Comparison of ENCODE assay signal across 18 cellular contexts in the genomic region with DNA sequence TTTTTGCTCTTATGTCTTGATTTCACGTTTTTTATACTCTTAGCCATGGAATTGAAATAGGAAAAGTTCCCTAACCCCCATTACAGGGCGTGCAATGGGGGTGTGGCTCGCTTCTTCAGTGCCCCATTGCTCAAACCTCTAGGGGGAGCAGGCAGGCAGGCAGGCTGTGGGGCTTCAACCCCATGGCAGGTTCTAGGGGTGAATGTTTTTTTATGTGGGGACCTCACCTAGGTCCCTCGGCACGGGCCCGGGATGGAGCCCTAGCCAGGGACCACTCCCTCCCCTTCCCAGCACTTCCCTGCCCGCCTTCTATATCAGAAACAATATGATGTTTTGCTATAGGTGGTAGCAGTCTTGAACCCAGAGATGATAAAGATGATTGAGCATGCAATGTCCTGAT.
DNase-seq lines count a peak whose midpoint lies in the region; ATAC-seq and TF ChIP-seq lines count a peak whose summit lies in the region.
"Had no signal": no experiment of that assay in that cellular context is flagged by ENCODE, and none has a peak within 500 bp of the region (broad histone marks: within the 10 kb centered on the region; RNA-seq: fewer than 3 reads in every experiment).

No MANE protein-coding gene starts in this region.

- no peak overlapping the region for H3K4me3 ChIP-seq in GM06990 (replicated peaks; ENCODE audit: low read depth, low read length)
- H3K4me3 ChIP-seq in Loucy (ENCODE audit: low read length, poor library complexity, severe bottlenecking): no peak overlapping the region
- H3K4me3 ChIP-seq: GM23248 had no signal

- H3K4me1 Mint-ChIP-seq in WTC11: no peaks in the 10 kb centered on the region
- H3K4me1 Mint-ChIP-seq: IgD-negative memory B cell had no signal

- H3K27me3 Mint-ChIP-seq in WTC11 (ENCODE audit: low read depth): no peaks in the 10 kb centered on the region
- H3K27me3 Mint-ChIP-seq: CD4-positive, alpha-beta T cell; IgD-negative memory B cell had no signal

- no peaks in the 10 kb centered on the region for H3K36me3 Mint-ChIP-seq in WTC11
- H3K36me3 Mint-ChIP-seq: IgD-negative memory B cell had no signal

- CTCF ChIA-PET in WTC11 (lab: Charles Lee): no interaction called here

- peaks cover 6% of the 10 kb centered on the region; the same call in 1 of the 2 replicates for H3K9me3 Mint-ChIP-seq in WTC11
- H3K9me3 Mint-ChIP-seq: CD4-positive, alpha-beta T cell had no signal

- H3K4me3 Mint-ChIP-seq in WTC11: no peak overlapping the region
- H3K4me3 Mint-ChIP-seq: CD4-positive, alpha-beta T cell; IgD-negative memory B cell had no signal

- ATAC-seq in WTC11 (peak; percentile 58; the same call in 1 of the 2 replicates), GM21786 (IDR thresholded peaks at IDR 0.05; ENCODE audit: unreplicated experiment) (no peak)
- ATAC-seq: HepG2 had no signal

- no peak overlapping the region for H3K9ac ChIP-seq in Loucy (ENCODE audit: low read depth, low read length, poor library complexity, severe bottlenecking)
- H3K9ac ChIP-seq: GM23248 had no signal

- no peaks in the 10 kb centered on the region for H3K9me3 ChIP-seq in Loucy (ENCODE audit: insufficient read depth, low read depth, low read length)
- H3K9me3 ChIP-seq: BE2C, Caco-2 had no signal

- peak; percentile 17 for TF ChIP-seq CTCF in GM06990 (IDR thresholded peaks at IDR 0.05; ENCODE audit: insufficient read depth, low read length, poor library complexity, severe bottlenecking)
- TF ChIP-seq CTCF in Loucy (conservative IDR thresholded peaks at IDR 0.05; ENCODE audit: low read length): 0 out of 2 replicates have a peak, but pooled peaks have one; percentile 11
- TF ChIP-seq CTCF in WTC11 (IDR thresholded peaks at IDR 0.05): no peak

- H3K36me3 ChIP-seq in GM06990 (ENCODE audit: control insufficient read depth, insufficient read depth, low read length) (no peaks in the 10 kb centered on the region), Loucy (ENCODE audit: insufficient read depth, low read length) (no peaks in the 10 kb centered on the region)
- H3K36me3 ChIP-seq: BE2C had no signal

- H3K4me1 ChIP-seq in Loucy (ENCODE audit: insufficient read depth, low read length, poor library complexity, severe bottlenecking): no peaks in the 10 kb centered on the region
- H3K4me1 ChIP-seq: BE2C, Caco-2 had no signal

- no peaks in the 10 kb centered on the region for H3K9me2 ChIP-seq in Loucy (replicated peaks; ENCODE audit: low read depth, low read length)

- H3K27ac Mint-ChIP-seq in WTC11: no peak overlapping the region
- H3K27ac Mint-ChIP-seq: CD4-positive, alpha-beta T cell; IgD-negative memory B cell had no signal

- H3F3A ChIP-seq in Loucy (ENCODE audit: low read depth): no peaks in the 10 kb centered on the region

- H3K27me3 ChIP-seq in GM06990 (replicated peaks; ENCODE audit: control insufficient read depth, insufficient read depth, low read length) (no peaks in the 10 kb centered on the region), Loucy (ENCODE audit: insufficient read depth, low read length, poor library complexity, severe bottlenecking) (no peaks in the 10 kb centered on the region)
- H3K27me3 ChIP-seq: BE2C had no signal

- H2AFZ ChIP-seq in Loucy (ENCODE audit: low read length): no peak overlapping the region
- H2AFZ ChIP-seq: GM23248 had no signal

- POLR2A ChIA-PET in WTC11 (lab: Charles Lee): no interaction called here

- H3K79me2 ChIP-seq in Loucy (ENCODE audit: insufficient read depth, low read length): no peaks in the 10 kb centered on the region

- H4K20me1 ChIP-seq in Loucy (ENCODE audit: insufficient read depth, low read length, poor library complexity, severe bottlenecking): no peaks in the 10 kb centered on the region

- DNase-seq in GM06990 (ENCODE audit: extremely low read depth, insufficient read length): no peak
- DNase-seq in WTC11 (ENCODE audit: low spot score): peak; percentile 29
- no peak for DNase-seq in T1000 (lab: John Stamatoyannopoulos, UW)
- DNase-seq in SHP77 treated with DMSO at 0.1 percent for 48 hours (lab: John Stamatoyannopoulos, UW): no peak
- DNase-seq: ACHN; BE2C; C1 segment of cervical spinal cord; Caco-2; CD4-positive, alpha-beta T cell; DMS153; DMS79; GDM1; GM23248; KBM-7 had no signal

- H3K4me2 ChIP-seq in Loucy (ENCODE audit: low read depth, low read length, poor library complexity, severe bottlenecking): no peak overlapping the region

TF ChIP-seq in WTC11, 78 proteins besides CTCF, POLR2A, EP300 and RAD21:
- TF ChIP-seq NR3C1 (CRISPR knock-in tag; conservative IDR thresholded peaks at IDR 0.05; ENCODE audit: low read depth): no peak
- TF ChIP-seq ESRRA (CRISPR knock-in tag; IDR thresholded peaks at IDR 0.05; ENCODE audit: borderline replicate concordance): no peak
- TF ChIP-seq TEAD4 (CRISPR knock-in tag; IDR thresholded peaks at IDR 0.05): no peak
- TF ChIP-seq, protein P1, sequence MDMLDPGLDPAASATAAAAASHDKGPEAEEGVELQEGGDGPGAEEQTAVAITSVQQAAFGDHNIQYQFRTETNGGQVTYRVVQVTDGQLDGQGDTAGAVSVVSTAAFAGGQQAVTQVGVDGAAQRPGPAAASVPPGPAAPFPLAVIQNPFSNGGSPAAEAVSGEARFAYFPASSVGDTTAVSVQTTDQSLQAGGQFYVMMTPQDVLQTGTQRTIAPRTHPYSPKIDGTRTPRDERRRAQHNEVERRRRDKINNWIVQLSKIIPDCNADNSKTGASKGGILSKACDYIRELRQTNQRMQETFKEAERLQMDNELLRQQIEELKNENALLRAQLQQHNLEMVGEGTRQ (CRISPR knock-in tag; IDR thresholded peaks at IDR 0.05): no peak
- TF ChIP-seq, protein P2, sequence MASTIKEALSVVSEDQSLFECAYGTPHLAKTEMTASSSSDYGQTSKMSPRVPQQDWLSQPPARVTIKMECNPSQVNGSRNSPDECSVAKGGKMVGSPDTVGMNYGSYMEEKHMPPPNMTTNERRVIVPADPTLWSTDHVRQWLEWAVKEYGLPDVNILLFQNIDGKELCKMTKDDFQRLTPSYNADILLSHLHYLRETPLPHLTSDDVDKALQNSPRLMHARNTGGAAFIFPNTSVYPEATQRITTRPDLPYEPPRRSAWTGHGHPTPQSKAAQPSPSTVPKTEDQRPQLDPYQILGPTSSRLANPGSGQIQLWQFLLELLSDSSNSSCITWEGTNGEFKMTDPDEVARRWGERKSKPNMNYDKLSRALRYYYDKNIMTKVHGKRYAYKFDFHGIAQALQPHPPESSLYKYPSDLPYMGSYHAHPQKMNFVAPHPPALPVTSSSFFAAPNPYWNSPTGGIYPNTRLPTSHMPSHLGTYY (CRISPR knock-in tag; IDR thresholded peaks at IDR 0.05): no peak
- TF ChIP-seq, protein P3, sequence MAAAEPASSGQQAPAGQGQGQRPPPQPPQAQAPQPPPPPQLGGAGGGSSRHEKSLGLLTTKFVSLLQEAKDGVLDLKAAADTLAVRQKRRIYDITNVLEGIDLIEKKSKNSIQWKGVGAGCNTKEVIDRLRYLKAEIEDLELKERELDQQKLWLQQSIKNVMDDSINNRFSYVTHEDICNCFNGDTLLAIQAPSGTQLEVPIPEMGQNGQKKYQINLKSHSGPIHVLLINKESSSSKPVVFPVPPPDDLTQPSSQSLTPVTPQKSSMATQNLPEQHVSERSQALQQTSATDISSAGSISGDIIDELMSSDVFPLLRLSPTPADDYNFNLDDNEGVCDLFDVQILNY (CRISPR knock-in tag; IDR thresholded peaks at IDR 0.05): no peak
